Comparison of ENCODE assay signal across 22 cellular contexts in genomic region chr1:180380259-180381183, GRCh38.
DNase-seq lines count a peak whose midpoint lies in the region; ATAC-seq, FAIRE-seq and TF ChIP-seq lines count a peak whose summit lies in the region.
"Had no signal": no experiment of that assay in that cellular context is flagged by ENCODE, and none has a peak within 500 bp of the region (broad histone marks: within the 10 kb centered on the region; RNA-seq: fewer than 3 reads in every experiment).

No MANE protein-coding gene starts in this region.

- no peaks in the 10 kb centered on the region for H3K36me3 ChIP-seq in adipocyte (ENCODE audit: control insufficient read depth, insufficient read depth, low read length, severe bottlenecking)

- H3K4me3 ChIP-seq in A549: no peak overlapping the region
- peak overlapping the region; percentile 21 for H3K4me3 ChIP-seq in adipocyte (ENCODE audit: low read length)

- H3K27me3 Mint-ChIP-seq in activated CD8-positive, alpha-beta T cell treated with anti-CD3 and anti-CD28 coated beads for 36 hours: no peaks in the 10 kb centered on the region
- H3K27me3 Mint-ChIP-seq in activated CD8-positive, alpha-beta T cell treated with anti-CD3 and anti-CD28 coated beads, Interleukin-2, amount 10 ng/mL, durations not matched to agents 7 days and 5 days (ENCODE audit: low read depth): no peaks in the 10 kb centered on the region
- H3K27me3 Mint-ChIP-seq: B cell had no signal

- H3K27ac ChIP-seq in A549: no peak overlapping the region

- no peaks in the 10 kb centered on the region for H3K4me1 ChIP-seq in A549
- H3K4me1 ChIP-seq in adipocyte (ENCODE audit: control insufficient read depth, insufficient read depth, low read length): no peaks in the 10 kb centered on the region

- peak overlapping the region; percentile 75 for H3K27ac Mint-ChIP-seq in activated CD8-positive, alpha-beta T cell treated with anti-CD3 and anti-CD28 coated beads for 36 hours
- no peak overlapping the region for H3K27ac Mint-ChIP-seq in activated CD8-positive, alpha-beta T cell treated with anti-CD3 and anti-CD28 coated beads, Interleukin-2, amount 10 ng/mL, durations not matched to agents 7 days and 5 days
- H3K27ac Mint-ChIP-seq: B cell, H9, HFFc6 had no signal

- H3K9me3 ChIP-seq in A549 (peaks cover 30% of the 10 kb centered on the region), adipocyte (ENCODE audit: control insufficient read depth, low read length) (peaks cover 36% of the 10 kb centered on the region)

- H3K36me3 Mint-ChIP-seq in activated CD8-positive, alpha-beta T cell treated with anti-CD3 and anti-CD28 coated beads for 36 hours (ENCODE audit: low read depth): peaks cover 74% of the 10 kb centered on the region
- peaks cover 52% of the 10 kb centered on the region for H3K36me3 Mint-ChIP-seq in activated CD8-positive, alpha-beta T cell treated with anti-CD3 and anti-CD28 coated beads, Interleukin-2, amount 10 ng/mL, durations not matched to agents 7 days and 5 days (ENCODE audit: low read depth)

- no peaks in the 10 kb centered on the region for H3K27me3 ChIP-seq in adipocyte (replicated peaks; ENCODE audit: control insufficient read depth, insufficient read depth, low read length)

- peaks cover 16% of the 10 kb centered on the region for H3K4me1 Mint-ChIP-seq in activated CD8-positive, alpha-beta T cell treated with anti-CD3 and anti-CD28 coated beads for 36 hours (ENCODE audit: low read depth)
- no peaks in the 10 kb centered on the region for H3K4me1 Mint-ChIP-seq in activated CD8-positive, alpha-beta T cell treated with anti-CD3 and anti-CD28 coated beads, Interleukin-2, amount 10 ng/mL, durations not matched to agents 7 days and 5 days (ENCODE audit: low read depth)
- H3K4me1 Mint-ChIP-seq: B cell, H9 had no signal

- POLR2A ChIA-PET in activated CD8-positive, alpha-beta T cell treated with anti-CD3 and anti-CD28 coated beads for 36 hours (lab: Charles Lee): no interaction called here
- POLR2A ChIA-PET in activated CD8-positive, alpha-beta T cell treated with anti-CD3 and anti-CD28 coated beads, Interleukin-2, amount 10 ng/mL, durations not matched to agents 7 days and 5 days (lab: Charles Lee): no interaction called here
- POLR2A ChIA-PET in A549 (lab: Yijun Ruan, JAX): interaction anchor here (0.6 kb wide), 1 partner anchor 120 kb away, joined by 8 read pairs; no protein-coding TSS in a partner anchor

- no peak for TF ChIP-seq CTCF in activated CD8-positive, alpha-beta T cell treated with anti-CD3 and anti-CD28 coated beads for 36 hours (IDR thresholded peaks at IDR 0.05)
- TF ChIP-seq CTCF in A549 (IDR thresholded peaks at IDR 0.05): no peak

- no peak for DNase-seq in activated CD8-positive, alpha-beta T cell treated with anti-CD3 and anti-CD28 coated beads for 36 hours
- no peak for DNase-seq in activated CD8-positive, alpha-beta T cell treated with anti-CD3 and anti-CD28 coated beads, Interleukin-2, amount 10 ng/mL, durations not matched to agents 7 days and 5 days
- DNase-seq in A549 (ENCODE audit: low read depth in 1 of 2, low spot score in 1 of 2) (no peak), adipocyte (ENCODE audit: low read depth) (no peak), GM19238 (ENCODE audit: insufficient read length, low spot score) (no peak), H4 (ENCODE audit: low spot score) (no peak)
- DNase-seq: DMS53, GDM1, H9, HFFc6, Kasumi-1, NCI-H1694, NCI-H2081, NCI-H2171 treated with DMSO at 0.1 percent for 48 hours, NCI-H524 treated with DMSO at 0.1 percent for 48 hours, NCI-H82, OCI-M1 had no signal

- H3K4me2 ChIP-seq in A549: no peak overlapping the region

- peaks cover 61% of the 10 kb centered on the region for H3K9me3 Mint-ChIP-seq in activated CD8-positive, alpha-beta T cell treated with anti-CD3 and anti-CD28 coated beads for 36 hours
- peaks cover 41% of the 10 kb centered on the region for H3K9me3 Mint-ChIP-seq in activated CD8-positive, alpha-beta T cell treated with anti-CD3 and anti-CD28 coated beads, Interleukin-2, amount 10 ng/mL, durations not matched to agents 7 days and 5 days (ENCODE audit: insufficient read depth)

- no peak for TF ChIP-seq RAD21 in A549 (conservative IDR thresholded peaks at IDR 0.05 in 1 of 2, IDR thresholded peaks at IDR 0.05 in 1 of 2)

- H3K4me3 Mint-ChIP-seq in activated CD8-positive, alpha-beta T cell treated with anti-CD3 and anti-CD28 coated beads for 36 hours: no peak overlapping the region
- H3K4me3 Mint-ChIP-seq in activated CD8-positive, alpha-beta T cell treated with anti-CD3 and anti-CD28 coated beads, Interleukin-2, amount 10 ng/mL, durations not matched to agents 7 days and 5 days: no peak overlapping the region
- H3K4me3 Mint-ChIP-seq: B cell, H9, HFFc6 had no signal

- 85% methylated on average over 3 of the region's 3 CpGs for WGBS in A549 (ENCODE audit: missing lambda C conversion rate)

- ATAC-seq in activated CD8-positive, alpha-beta T cell treated with anti-CD3 and anti-CD28 coated beads for 36 hours: peak; percentile 66
- no peak for ATAC-seq in activated CD8-positive, alpha-beta T cell treated with anti-CD3 and anti-CD28 coated beads, Interleukin-2, amount 10 ng/mL, durations not matched to agents 7 days and 5 days
- no peak for ATAC-seq in A549
- ATAC-seq in GM18498 (IDR thresholded peaks at IDR 0.05; ENCODE audit: unreplicated experiment): no peak

- no peak for TF ChIP-seq EP300 in A549 (IDR thresholded peaks at IDR 0.05)

- CTCF ChIA-PET in activated CD8-positive, alpha-beta T cell treated with anti-CD3 and anti-CD28 coated beads for 36 hours (lab: Charles Lee): no interaction called here
- CTCF ChIA-PET in activated CD8-positive, alpha-beta T cell treated with anti-CD3 and anti-CD28 coated beads, Interleukin-2, amount 10 ng/mL, durations not matched to agents 7 days and 5 days (lab: Charles Lee): no interaction called here
- CTCF ChIA-PET in A549 (lab: Yijun Ruan, JAX): no interaction called here

- no peak overlapping the region for H3K9ac ChIP-seq in adipocyte (ENCODE audit: low read length)

- TF ChIP-seq POLR2A in A549 (IDR thresholded peaks at IDR 0.05; ENCODE audit: low read length): no peak

- intact Hi-C loops in activated CD8-positive, alpha-beta T cell treated with anti-CD3 and anti-CD28 coated beads for 36 hours (cut with micrococcal nuclease): no loop called here

- no peak for FAIRE-seq in A549 (lab: Jason Lieb, UNC)
- peak; percentile 3 for FAIRE-seq in TTC549 (lab: Jason Lieb, UNC)
- FAIRE-seq: A204.1, RCC 7860 had no signal

TF ChIP-seq in A549, 52 proteins besides CTCF, POLR2A, EP300 and RAD21:
- TF ChIP-seq KDM1A (IDR thresholded peaks at IDR 0.05; ENCODE audit: low read depth) (0 out of 2 replicates have a peak, but pooled peaks have one; percentile 16), ZC3H11A (IDR thresholded peaks at IDR 0.05) (no peak), ELK1 (IDR thresholded peaks at IDR 0.05; ENCODE audit: low read depth, low read length) (no peak)
